ENCODE assay signal across 9 cellular contexts in genomic region chr9:116589392-116590354, GRCh38.
DNase-seq lines count a peak whose midpoint lies in the region; ATAC-seq, FAIRE-seq and TF ChIP-seq lines count a peak whose summit lies in the region.
"Had no signal": no experiment of that assay in that cellular context is flagged by ENCODE, and none has a peak within 500 bp of the region (broad histone marks: within the 10 kb centered on the region; RNA-seq: fewer than 3 reads in every experiment).

No MANE protein-coding gene starts in this region.

- no peaks in the 10 kb centered on the region for H3K36me3 ChIP-seq in CD8-positive, alpha-beta T cell (ENCODE audit: insufficient read depth, low read length)
- H3K36me3 ChIP-seq in bronchial epithelial cell (ENCODE audit: control insufficient read depth, insufficient read depth, low read length) (no peaks in the 10 kb centered on the region), aorta (ENCODE audit: control insufficient read depth in 1 of 2, insufficient read depth in 2 of 2, low read length in 1 of 2) (no peaks in the 10 kb centered on the region)

- no peaks in the 10 kb centered on the region for H3K27me3 ChIP-seq in CD8-positive, alpha-beta T cell (ENCODE audit: insufficient read depth, low read length)
- H3K27me3 ChIP-seq in bronchial epithelial cell (ENCODE audit: control insufficient read depth, insufficient read depth, low read length) (no peaks in the 10 kb centered on the region), aorta (ENCODE audit: control insufficient read depth in 1 of 2, insufficient read depth in 2 of 2, low read length in 1 of 2) (no peaks in the 10 kb centered on the region)

- peak; percentile 75 for FAIRE-seq in GM19239 (lab: Jason Lieb, UNC)
- no peak for FAIRE-seq in bronchial epithelial cell (lab: Jason Lieb, UNC)

- peak; percentile 14 for TF ChIP-seq CTCF in CD8-positive, alpha-beta T cell (IDR thresholded peaks at IDR 0.05)
- TF ChIP-seq CTCF in bronchial epithelial cell (IDR thresholded peaks at IDR 0.05; ENCODE audit: insufficient read depth, low read length, severe bottlenecking) (peak; percentile 38), osteocyte (IDR thresholded peaks at IDR 0.05) (peak; percentile 46)

- no peak overlapping the region for H3K4me3 Mint-ChIP-seq in CD8-positive, alpha-beta T cell
- H3K4me3 Mint-ChIP-seq in osteocyte (ENCODE audit: unreplicated experiment) = no peak overlapping the region
- H3K4me3 Mint-ChIP-seq: T-helper 1 cell treated with Interleukin-12 subunit alpha and Interleukin-12 subunit beta and Interleukin-4 antibody, amounts not matched to agents 30 μg/mL and 1 μg/mL, for 36 hours had no signal

- H3K4me1 ChIP-seq in CD8-positive, alpha-beta T cell (ENCODE audit: insufficient read depth, low read length) = no peaks in the 10 kb centered on the region
- H3K4me1 ChIP-seq in aorta (ENCODE audit: control insufficient read depth in 1 of 2, insufficient read depth in 2 of 2, low read length in 2 of 2) = no peaks in the 10 kb centered on the region

- no peak overlapping the region for H3K27ac Mint-ChIP-seq in CD8-positive, alpha-beta T cell
- H3K27ac Mint-ChIP-seq in osteocyte (ENCODE audit: unreplicated experiment) = no peak overlapping the region
- H3K27ac Mint-ChIP-seq: T-helper 1 cell treated with Interleukin-12 subunit alpha and Interleukin-12 subunit beta and Interleukin-4 antibody, amounts not matched to agents 30 μg/mL and 1 μg/mL, for 36 hours had no signal

- DNase-seq in CD8-positive, alpha-beta T cell = no peak
- DNase-seq in GM19239 (ENCODE audit: insufficient read length, low spot score) = peak; percentile 22
- DNase-seq in NCI-H1694 treated with DMSO at 0.1 percent for 48 hours (lab: John Stamatoyannopoulos, UW) = peak; percentile 5
- peak; percentile 55 for DNase-seq in bronchial epithelial cell (ENCODE audit: low read depth)
- DNase-seq in osteocyte (ENCODE audit: extremely low spot score, unreplicated experiment) = no peak
- DNase-seq in aorta = no peak

- peaks cover 15% of the 10 kb centered on the region for H3K9me3 Mint-ChIP-seq in CD8-positive, alpha-beta T cell
- H3K9me3 Mint-ChIP-seq in osteocyte (ENCODE audit: unreplicated experiment) = peaks cover 30% of the 10 kb centered on the region

- CTCF ChIA-PET in CD8-positive, alpha-beta T cell (lab: Charles Lee) = no interaction called here

- ATAC-seq in CD8-positive, alpha-beta T cell = no peak
- ATAC-seq in aorta (ENCODE audit: low FRiP score) (no peak), GM19455 (IDR thresholded peaks at IDR 0.05; ENCODE audit: unreplicated experiment) (no peak), GM21381 (IDR thresholded peaks at IDR 0.05; ENCODE audit: unreplicated experiment) (no peak)

- no peaks in the 10 kb centered on the region for H3K4me1 Mint-ChIP-seq in CD8-positive, alpha-beta T cell (ENCODE audit: low read depth)
- peaks cover 1% of the 10 kb centered on the region for H3K4me1 Mint-ChIP-seq in osteocyte (ENCODE audit: unreplicated experiment)

- H3K27me3 Mint-ChIP-seq in CD8-positive, alpha-beta T cell (ENCODE audit: low read depth) = no peaks in the 10 kb centered on the region
- H3K27me3 Mint-ChIP-seq in osteocyte (ENCODE audit: unreplicated experiment) = no peaks in the 10 kb centered on the region

- intact Hi-C loops in CD8-positive, alpha-beta T cell (cut with DNase I, micrococcal nuclease) = no loop called here
- intact Hi-C loops in aorta (cut with DNase I) = no loop called here

- no peak overlapping the region for H3K27ac ChIP-seq in CD8-positive, alpha-beta T cell (ENCODE audit: low read depth, low read length)
- no peak overlapping the region for H3K27ac ChIP-seq in aorta (ENCODE audit: low read depth in 1 of 2, low read length in 2 of 2)

- WGBS in aorta, 2 donors = 80 to 82% methylated on average over 7 of the region's 7 CpGs

- POLR2A ChIA-PET in CD8-positive, alpha-beta T cell (lab: Charles Lee) = no interaction called here

- no peaks in the 10 kb centered on the region for H3K9me3 ChIP-seq in CD8-positive, alpha-beta T cell (ENCODE audit: low read length)
- peaks cover 2% of the 10 kb centered on the region for H3K9me3 ChIP-seq in aorta (ENCODE audit: control insufficient read depth, low read length)

- no peak overlapping the region for H3K4me3 ChIP-seq in CD8-positive, alpha-beta T cell (ENCODE audit: low read depth, low read length)
- H3K4me3 ChIP-seq in bronchial epithelial cell (ENCODE audit: low read depth, low read length) (no peak overlapping the region), aorta (ENCODE audit: low read length in 2 of 2) (no peak overlapping the region)

- peaks cover 34% of the 10 kb centered on the region for H3K36me3 Mint-ChIP-seq in CD8-positive, alpha-beta T cell
- H3K36me3 Mint-ChIP-seq in osteocyte (ENCODE audit: unreplicated experiment) = no peaks in the 10 kb centered on the region

Comparison
In these comparisons a context has a peak if more than half of its experiments do, and no peak if none do; other contexts are left out.
1. DNase-seq: peak in GM19239 (single experiment), NCI-H1694 treated with DMSO at 0.1 percent for 48 hours (single experiment) and bronchial epithelial cell (single experiment); none in CD8-positive, alpha-beta T cell (0 of 7), osteocyte (single experiment) and aorta (0 of 2).
2. Peak in every context shown above with its lines, with median percentiles within 50 percentile points of each other: CTCF ChIP-seq.